Comparison of ENCODE assay signal across 16 cellular contexts in the genomic region with DNA sequence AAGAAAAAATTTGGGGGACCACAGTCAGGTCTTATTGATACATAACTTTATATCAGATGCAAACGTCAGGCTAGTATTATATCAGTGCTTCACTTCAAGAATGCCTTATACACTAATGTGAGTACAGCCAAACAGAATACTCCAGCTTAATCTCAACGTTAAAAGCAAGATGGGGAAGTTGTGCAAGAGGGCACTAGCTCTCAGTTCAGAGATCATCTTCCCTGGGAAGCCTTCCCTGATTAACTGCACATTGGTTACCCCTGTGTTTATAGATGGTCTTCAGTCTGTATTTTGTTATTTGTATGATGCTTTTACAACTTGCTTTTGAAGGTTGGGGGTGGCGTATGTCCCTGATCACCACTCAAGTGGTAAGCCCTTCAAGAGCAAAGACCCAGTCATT. TPM values are rescaled to one million over a fixed set of nuclear protein-coding genes. Genes with fewer than 3 reads are reported as not detected.
DNase-seq lines count a peak whose midpoint lies in the region; ATAC-seq and TF ChIP-seq lines count a peak whose summit lies in the region.
"Had no signal": no experiment of that assay in that cellular context is flagged by ENCODE, and none has a peak within 500 bp of the region (broad histone marks: within the 10 kb centered on the region; RNA-seq: fewer than 3 reads in every experiment).

No MANE protein-coding gene starts in this region.

- H3K27ac ChIP-seq in ACC112 (ENCODE audit: low read depth, low read length): peak overlapping the region; percentile 87; the same call in 1 of the 2 replicates
- H3K27ac ChIP-seq in lower lobe of right lung: no peak overlapping the region
- H3K27ac ChIP-seq: SK-N-MC had no signal

- no peak for TF ChIP-seq POLR2A in NB4 (IDR thresholded peaks at IDR 0.05; ENCODE audit: extremely low read depth, insufficient read length)

- H3K4me3 ChIP-seq in ACC112 (ENCODE audit: low read depth, low read length): no peak overlapping the region
- no peak overlapping the region for H3K4me3 ChIP-seq in NB4 (ENCODE audit: low read depth, low read length)
- peak overlapping the region; percentile 78 for H3K4me3 ChIP-seq in lower lobe of right lung
- H3K4me3 ChIP-seq: SK-N-MC had no signal

- peak; percentile 41 for DNase-seq in NB4 (ENCODE audit: low read depth)
- DNase-seq in amniotic epithelial cell (ENCODE audit: low read depth): peak; percentile 56
- no peak for DNase-seq in lower lobe of right lung
- no peak for DNase-seq in DMS153 (lab: John Stamatoyannopoulos, UW)
- no peak for DNase-seq in G401 (ENCODE audit: low spot score)
- DNase-seq in NCI-H2107 treated with DMSO at 0.1 percent for 48 hours (lab: John Stamatoyannopoulos, UW; ENCODE audit: unreplicated experiment): no peak
- no peak for DNase-seq in inferior parietal cortex (ENCODE audit: extremely low spot score)
- DNase-seq: activated CD4-positive, alpha-beta T cell treated with anti-CD3 and anti-CD28 coated beads, Interleukin-2, amount 50 U/mL, for 48 hours; activated naive CD4-positive, alpha-beta T cell treated with anti-CD3 and anti-CD28 coated beads, Interleukin-2, amount 50 U/mL, for 16 hours; activated T-cell treated with anti-CD3 and anti-CD28 coated beads, Interleukin-2, amount 50 U/mL, for 1 hour; cortex of kidney; NCI-H1930; NCI-H446; NK-92 treated with Interleukin-12 subunit alpha and Interleukin-12 subunit beta, amount 100 ng/mL, for 24 hours had no signal

- H3K36me3 ChIP-seq in ACC112 (ENCODE audit: insufficient read depth, low read length): 0 out of 2 replicates have a peak, but pooled peaks cover 10% of the 10 kb centered on the region
- H3K36me3 ChIP-seq in lower lobe of right lung: no peaks in the 10 kb centered on the region

- ATAC-seq in lower lobe of right lung: no peak

- H3K79me2 ChIP-seq in ACC112 (ENCODE audit: control insufficient read depth, insufficient read depth, low read length, unreplicated experiment): peaks cover 88% of the 10 kb centered on the region

- intact Hi-C loops in lower lobe of right lung (cut with DNase I): no loop called here

- no peak overlapping the region for H2AFZ ChIP-seq in ACC112 (ENCODE audit: low read length, unreplicated experiment)

- H3K4me1 ChIP-seq in ACC112 (ENCODE audit: control insufficient read depth, insufficient read depth, low read length, unreplicated experiment): peaks cover 83% of the 10 kb centered on the region
- peaks cover 99% of the 10 kb centered on the region for H3K4me1 ChIP-seq in lower lobe of right lung

- in situ Hi-C loops in G401 (cut with HindIII; ENCODE audit: low sequenced_read_pairs): no loop called here

- no peaks in the 10 kb centered on the region for H3K27me3 ChIP-seq in ACC112 (ENCODE audit: insufficient read depth, low read length)
- no peaks in the 10 kb centered on the region for H3K27me3 ChIP-seq in lower lobe of right lung (ENCODE audit: low read depth)

- TF ChIP-seq CTCF in NB4 (IDR thresholded peaks at IDR 0.05; ENCODE audit: low read depth, low read length) (no peak), lower lobe of right lung (IDR thresholded peaks at IDR 0.05) (no peak)

- no peaks in the 10 kb centered on the region for H3K9me3 ChIP-seq in lower lobe of right lung

RNA-seq across cellular contexts. Expression of a gene that starts 11.4 kb away (rescaled TPM):
- total RNA-seq in lower lobe of right lung: 1,419 TPM
- total RNA-seq in G401 (2014; rRNA removed; shearing (Covaris generic)): 0.03 TPM in 1 of 2 replicates, not detected in the other

Comparison
In these comparisons a context has a peak if more than half of its experiments do, and no peak if none do; other contexts are left out.
1. DNase-seq: peak in NB4 (single experiment) and amniotic epithelial cell (single experiment); none in lower lobe of right lung (single experiment), DMS153 (single experiment), G401 (single experiment), NCI-H2107 treated with DMSO at 0.1 percent for 48 hours (single experiment) and inferior parietal cortex (single experiment).
2. RNA of a gene that starts 11.4 kb away (total RNA-seq): 1,419 TPM in lower lobe of right lung (single experiment); 0.03 TPM in G401; every median in the first group is over 1,000 times any median in the second.